Comparison of ENCODE assay signal across 20 cellular contexts in genomic region chr3:191220908-191221307, GRCh38. TPM values are rescaled to one million over a fixed set of nuclear protein-coding genes. Genes with fewer than 3 reads are reported as not detected.
A peak's percentile ranks its signal among the peaks of the same experiment; 100 is the strongest.
DNase-seq lines count a peak whose midpoint lies in the region; ATAC-seq and TF ChIP-seq lines count a peak whose summit lies in the region.
"Had no signal": no experiment of that assay in that cellular context is flagged by ENCODE, and none has a peak within 500 bp of the region (broad histone marks: within the 10 kb centered on the region; RNA-seq: fewer than 3 reads in every experiment).

No MANE protein-coding gene starts in this region.

- H2BK20ac ChIP-seq in H9 (ENCODE audit: low read depth, low read length, poor library complexity, severe bottlenecking): no peak overlapping the region

- H3K79me1 ChIP-seq in H9 (ENCODE audit: insufficient read depth, low read depth, low read length, poor library complexity, severe bottlenecking): no peaks in the 10 kb centered on the region

- no peak overlapping the region for H3K56ac ChIP-seq in H9 (ENCODE audit: insufficient read length, low read depth, low read length)

- no peak overlapping the region for H3K4me2 ChIP-seq in DOHH2 (ENCODE audit: low read length)
- H3K4me2 ChIP-seq in H9 (ENCODE audit: insufficient read depth, insufficient read length, low read length): no peak overlapping the region
- no peak overlapping the region for H3K4me2 ChIP-seq in PC-3 (ENCODE audit: low read length)
- H3K4me2 ChIP-seq: BLaER1 had no signal

- no peaks in the 10 kb centered on the region for H3K4me1 Mint-ChIP-seq in H9
- H3K4me1 Mint-ChIP-seq: activated naive CD4-positive, alpha-beta T cell treated with anti-CD3 and anti-CD28 coated beads, Interleukin-2, amount 10 ng/mL, durations not matched to agents 7 days and 5 days; memory B cell; nephron had no signal

- H3K14ac ChIP-seq in H9 (ENCODE audit: insufficient read depth, low read length): no peak overlapping the region

- no peak overlapping the region for H2AK5ac ChIP-seq in H9 (ENCODE audit: insufficient read length, low read length)

- intact Hi-C loops in PC-3 (cut with micrococcal nuclease): no loop called here

- H3K4me1 ChIP-seq in DOHH2 (ENCODE audit: control insufficient read depth, low read length): no peaks in the 10 kb centered on the region
- H3K4me1 ChIP-seq in H9 (ENCODE audit: insufficient read depth, low read length): no peaks in the 10 kb centered on the region
- H3K4me1 ChIP-seq in PC-3 (ENCODE audit: insufficient read depth, low read length): no peaks in the 10 kb centered on the region
- H3K4me1 ChIP-seq: BLaER1, esophagus squamous epithelium, psoas muscle, spleen, thyroid gland had no signal

- H3K27ac ChIP-seq in DOHH2 (ENCODE audit: low read depth, low read length): no peak overlapping the region
- no peak overlapping the region for H3K27ac ChIP-seq in H9 (ENCODE audit: insufficient read length, low read depth, low read length)
- no peak overlapping the region for H3K27ac ChIP-seq in PC-3 (ENCODE audit: low read length)
- H3K27ac ChIP-seq: BLaER1, esophagus squamous epithelium, psoas muscle, spleen, thyroid gland had no signal

- no peak overlapping the region for H4K91ac ChIP-seq in H9 (ENCODE audit: insufficient read length, low read depth, low read length)

- no peak overlapping the region for H3K27ac Mint-ChIP-seq in H9
- H3K27ac Mint-ChIP-seq: activated naive CD4-positive, alpha-beta T cell treated with anti-CD3 and anti-CD28 coated beads, Interleukin-2, amount 10 ng/mL, durations not matched to agents 7 days and 5 days; memory B cell; nephron had no signal

- no peak overlapping the region for H3K23ac ChIP-seq in H9 (ENCODE audit: insufficient read length, low read depth, low read length)

- H3K36me3 ChIP-seq in DOHH2 (ENCODE audit: control insufficient read depth, low read length): no peaks in the 10 kb centered on the region
- H3K36me3 ChIP-seq in PC-3 (ENCODE audit: low read depth, low read length): no peaks in the 10 kb centered on the region
- H3K36me3 ChIP-seq: BLaER1, esophagus squamous epithelium, spleen, thyroid gland had no signal

- no peak overlapping the region for H2BK5ac ChIP-seq in H9 (ENCODE audit: insufficient read length, low read length)

- H2BK12ac ChIP-seq in H9 (ENCODE audit: insufficient read length, low read depth, low read length): no peak overlapping the region

- TF ChIP-seq CTCF in DOHH2 (IDR thresholded peaks at IDR 0.05; ENCODE audit: low read depth, low read length, poor library complexity, severe bottlenecking) (peak; percentile 22), H9 (conservative IDR thresholded peaks at IDR 0.05) (peak; percentile 48; the same call in 2 of the 3 replicates), PC-3 (conservative IDR thresholded peaks at IDR 0.05; ENCODE audit: low read depth, low read length) (peak; percentile 42; the same call in 1 of the 2 replicates), epithelial cell of esophagus (IDR thresholded peaks at IDR 0.05; ENCODE audit: insufficient read depth, low read depth, low read length, missing control alignments) (peak; percentile 26)

- H3K9ac ChIP-seq in H9 (ENCODE audit: extremely low read depth, insufficient read length, low read length) (no peak overlapping the region), PC-3 (ENCODE audit: low read length) (no peak overlapping the region)
- H3K9ac ChIP-seq: BLaER1 had no signal

- H2AFZ ChIP-seq in H9 (ENCODE audit: low read length): no peak overlapping the region
- no peak overlapping the region for H2AFZ ChIP-seq in PC-3 (ENCODE audit: low read length)

- H3K18ac ChIP-seq in H9 (ENCODE audit: insufficient read length, low read depth, low read length): no peak overlapping the region

- no peak overlapping the region for H3K4me3 Mint-ChIP-seq in H9
- H3K4me3 Mint-ChIP-seq: activated naive CD4-positive, alpha-beta T cell treated with anti-CD3 and anti-CD28 coated beads, Interleukin-2, amount 10 ng/mL, durations not matched to agents 7 days and 5 days; memory B cell; nephron had no signal

- H3K4me3 ChIP-seq in DOHH2 (ENCODE audit: low read length) (no peak overlapping the region), PC-3 (ENCODE audit: low read length) (no peak overlapping the region), epithelial cell of esophagus (ENCODE audit: low read length) (no peak overlapping the region)
- H3K4me3 ChIP-seq: BLaER1, esophagus squamous epithelium, psoas muscle, spleen, thyroid gland had no signal

- H3K9me2 ChIP-seq in DOHH2 (replicated peaks; ENCODE audit: control insufficient read depth, low read length) (no peaks in the 10 kb centered on the region), PC-3 (replicated peaks; ENCODE audit: low read length) (no peaks in the 10 kb centered on the region)

- H4K8ac ChIP-seq in H9 (replicated peaks; ENCODE audit: insufficient read length, low read depth, low read length): no peak overlapping the region

- no peak overlapping the region for H3K4ac ChIP-seq in H9 (ENCODE audit: low read depth, low read length)

- H3K23me2 ChIP-seq in H9 (ENCODE audit: insufficient read length, low read depth, low read length, poor library complexity, severe bottlenecking): no peaks in the 10 kb centered on the region

- peaks cover 8 to 9% of the 10 kb centered on the region in 2 experiments; a peak in 4 of 5 replicates for H3K9me3 Mint-ChIP-seq in H9

- DNase-seq in H9 (no peak), PC-3 (peak; percentile 45), epithelial cell of esophagus (ENCODE audit: low read depth) (peak; percentile 24), NCI-H446 treated with DMSO at 0.1 percent for 48 hours (lab: John Stamatoyannopoulos, UW) (no peak)
- DNase-seq: activated CD4-positive, alpha-beta T cell treated with anti-CD3 and anti-CD28 coated beads, Interleukin-2, amount 50 U/mL, for 4 hours; activated naive CD4-positive, alpha-beta T cell treated with anti-CD3 and anti-CD28 coated beads, Interleukin-2, amount 10 ng/mL, durations not matched to agents 7 days and 5 days; activated T-cell treated with anti-CD3 and anti-CD28 coated beads, Interleukin-2, amount 50 U/mL, for 1 hour; DMS79 treated with DMSO at 0.1 percent for 48 hours; esophagus squamous epithelium; NCI-H1092 treated with DMSO at 0.1 percent for 48 hours; psoas muscle; spleen; thyroid gland had no signal

- no peaks in the 10 kb centered on the region for H3K27me3 Mint-ChIP-seq in H9 (ENCODE audit: low read depth)
- H3K27me3 Mint-ChIP-seq: activated naive CD4-positive, alpha-beta T cell treated with anti-CD3 and anti-CD28 coated beads, Interleukin-2, amount 10 ng/mL, durations not matched to agents 7 days and 5 days; memory B cell had no signal

- H3F3A ChIP-seq in DOHH2 (ENCODE audit: control insufficient read depth, insufficient read depth) (no peaks in the 10 kb centered on the region), PC-3 (ENCODE audit: low read length, unreplicated experiment) (no peaks in the 10 kb centered on the region)

- no CpG with 5 or more reads among the region's 5 CpGs for WGBS in H9 (ENCODE audit: extremely low coverage, insufficient read length, low lambda C conversion rate)

- H2BK120ac ChIP-seq in H9 (ENCODE audit: low read depth, low read length, poor library complexity, severe bottlenecking): no peak overlapping the region

- H3K9me3 ChIP-seq in DOHH2 (ENCODE audit: control insufficient read depth, insufficient read depth, low read length) (peaks cover 2% of the 10 kb centered on the region; the same call in 1 of the 2 replicates), H9 (ENCODE audit: control insufficient read depth, low read depth, low read length) (no peaks in the 10 kb centered on the region), PC-3 (ENCODE audit: low read length) (no peaks in the 10 kb centered on the region)
- H3K9me3 ChIP-seq: esophagus squamous epithelium, psoas muscle, thyroid gland had no signal

- peaks cover 3 to 10% (median 6%) of the 10 kb centered on the region in 3 experiments for H3K36me3 Mint-ChIP-seq in H9 (ENCODE audit: insufficient read depth in 1 of 3, low read depth in 3 of 3)
- H3K36me3 Mint-ChIP-seq: activated naive CD4-positive, alpha-beta T cell treated with anti-CD3 and anti-CD28 coated beads, Interleukin-2, amount 10 ng/mL, durations not matched to agents 7 days and 5 days had no signal

- H4K5ac ChIP-seq in H9 (ENCODE audit: insufficient read length, low read depth, low read length): no peak overlapping the region

- no TSS peak for BruUV-seq in PC-3 (replicated peaks; lab: Mats Ljungman, UMichigan)

- POLR2A ChIA-PET in PC-3 (lab: Charles Lee; ENCODE audit: unreplicated experiment): no interaction called here

- H2BK15ac ChIP-seq in H9 (ENCODE audit: low read depth, low read length): no peak overlapping the region

- H4K20me1 ChIP-seq in DOHH2 (ENCODE audit: control insufficient read depth, insufficient read depth, low read depth, low read length) (no peaks in the 10 kb centered on the region), H9 (ENCODE audit: control insufficient read depth, insufficient read depth, insufficient read length) (no peaks in the 10 kb centered on the region), PC-3 (ENCODE audit: low read length) (no peaks in the 10 kb centered on the region)
- H4K20me1 ChIP-seq: BLaER1 had no signal

- ATAC-seq in PC-3 (no peak), GM21367 (IDR thresholded peaks at IDR 0.05; ENCODE audit: unreplicated experiment) (no peak), GM19351 (IDR thresholded peaks at IDR 0.05; ENCODE audit: unreplicated experiment) (no peak)
- ATAC-seq: psoas muscle had no signal

- H3K79me2 ChIP-seq in DOHH2 (ENCODE audit: control insufficient read depth, low read length) (no peaks in the 10 kb centered on the region), H9 (ENCODE audit: insufficient read depth, low read length) (no peaks in the 10 kb centered on the region), PC-3 (ENCODE audit: low read length) (no peaks in the 10 kb centered on the region)

- no peak overlapping the region for H3T11ph ChIP-seq in H9 (ENCODE audit: low read length)

- CTCF ChIA-PET in PC-3 (lab: Charles Lee): no interaction called here

- H3K27me3 ChIP-seq in DOHH2 (ENCODE audit: control insufficient read depth, low read length) (no peaks in the 10 kb centered on the region), H9 (ENCODE audit: insufficient read depth, low read length) (no peaks in the 10 kb centered on the region), PC-3 (ENCODE audit: low read length) (no peaks in the 10 kb centered on the region)
- H3K27me3 ChIP-seq: BLaER1, spleen, thyroid gland had no signal

RNA-seq across cellular contexts. Expression of gene OSTN, which starts 21.9 kb away (rescaled TPM):
- total RNA-seq in H9 (2021) (0.07 and 0.09 TPM in 2 replicates), PC-3 (2014; rRNA removed) (0.35 and 1.8 TPM in 2 replicates)
- total RNA-seq: dermis microvascular lymphatic vessel endothelial cell, esophagus squamous epithelium, spleen, thyroid gland had no signal

Comparison
In these comparisons a context has a peak if more than half of its experiments do, and no peak if none do; other contexts are left out.
1. DNase-seq: peak in PC-3 (single experiment) and epithelial cell of esophagus (single experiment); none in H9 (single experiment) and NCI-H446 treated with DMSO at 0.1 percent for 48 hours (single experiment).
2. Peak in every context shown above with its lines, with median percentiles within 50 percentile points of each other: CTCF ChIP-seq.